In the genomic region with DNA sequence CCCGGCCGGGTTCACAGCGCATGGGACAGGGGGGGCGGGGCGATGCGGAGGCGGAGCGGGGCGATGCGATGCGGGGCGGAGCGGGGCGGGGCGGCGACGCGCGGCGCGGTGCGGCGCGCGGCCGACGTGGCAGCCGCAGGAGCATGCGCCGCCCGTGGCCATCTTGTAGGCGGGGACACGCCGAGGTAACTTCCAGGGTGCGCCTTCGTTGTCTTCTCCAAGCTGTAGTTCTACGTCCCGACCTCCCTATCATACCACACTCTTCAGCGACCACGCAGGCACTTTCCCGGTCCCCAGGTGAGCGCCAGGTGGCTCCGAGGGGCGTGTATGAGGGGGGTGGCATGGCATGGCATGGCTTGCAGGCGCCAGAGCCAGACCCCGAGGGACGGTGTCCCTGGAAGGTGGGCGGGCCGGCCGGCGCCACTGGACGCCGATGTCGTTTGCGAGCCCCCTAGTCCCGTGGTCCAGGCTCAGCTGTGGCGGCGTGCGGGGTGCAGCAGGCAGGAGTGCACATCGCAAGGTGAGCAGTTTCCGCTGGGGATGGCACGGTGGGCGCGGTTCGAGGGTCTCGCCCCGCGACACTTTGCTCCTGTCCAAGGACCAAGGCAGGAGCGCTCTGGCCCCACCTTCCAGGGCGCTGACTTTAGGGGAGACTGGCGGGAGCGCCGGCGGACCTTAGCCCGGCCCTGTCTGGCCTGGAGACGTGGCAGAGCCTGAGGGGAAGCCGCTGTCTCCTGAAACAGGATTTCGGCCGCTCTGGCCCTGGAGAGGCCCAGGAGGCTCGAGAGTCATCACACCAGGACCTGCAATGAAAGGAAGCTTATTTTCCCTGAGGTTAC, we compare ENCODE assay signal across 8 cellular contexts. TPM values are rescaled to one million over a fixed set of nuclear protein-coding genes. Genes with fewer than 3 reads are reported as not detected.
DNase-seq lines count a peak whose midpoint lies in the region; ATAC-seq and TF ChIP-seq lines count a peak whose summit lies in the region.

A gene (plus strand): TSS at position 161 of the 839 bp plus-strand sequence. CDS start 5,840 bp downstream, outside the sequence.

- H3K4me3 ChIP-seq in breast epithelium = peak within 1 kb of the TSS; percentile 91 to 99 (median 93)

- peaks cover 0 to 11% of the 10 kb centered on the region in 2 donors for H3K9me3 ChIP-seq in breast epithelium

- TF ChIP-seq CTCF in VCaP (conservative IDR thresholded peaks at IDR 0.05) = no peak
- TF ChIP-seq CTCF in breast epithelium (IDR thresholded peaks at IDR 0.05) = no peak

- intact Hi-C loops in breast epithelium (cut with DNase I; ENCODE audit: low total_unique reads) = no loop called here

- H3K27me3 ChIP-seq in breast epithelium = no peaks in the 10 kb centered on the region

- no peaks in the 10 kb centered on the region for H3K4me1 ChIP-seq in breast epithelium

- peak; percentile 52 for DNase-seq in 8988T
- DNase-seq in NCI-H2171 (lab: John Stamatoyannopoulos, UW) = peak; percentile 59
- DNase-seq in breast epithelium (ENCODE audit: low spot score in 2 of 2) = peak; percentile 68 to 69
- peak; percentile 91 for DNase-seq in iPS-NIHi7 (ENCODE audit: extremely low spot score)
- peak; percentile 57 for DNase-seq in smooth muscle cell of the brain vasculature (ENCODE audit: low read depth, low spot score)

- no peaks in the 10 kb centered on the region for H3K36me3 ChIP-seq in breast epithelium

- peak within 1 kb of the TSS; percentile 85 for H3K27ac ChIP-seq in VCaP
- H3K27ac ChIP-seq in breast epithelium = peak within 1 kb of the TSS; percentile 84 to 92

- TF ChIP-seq POLR2A in breast epithelium (IDR thresholded peaks at IDR 0.05) = no peak

- peak; percentile 91 for ATAC-seq in GM18519 (IDR thresholded peaks at IDR 0.05; ENCODE audit: low FRiP score, unreplicated experiment)
- peak; percentile 90 for ATAC-seq in HG03045 (IDR thresholded peaks at IDR 0.05; ENCODE audit: unreplicated experiment)

RNA-seq across cellular contexts. Expression of the gene that starts here (rescaled TPM):
- total RNA-seq in breast epithelium = 10 to 100 TPM; 37.8 to 59.1 (median 53.7) TPM

Comparison
In these comparisons a context has a peak if more than half of its experiments do, and no peak if none do; other contexts are left out.
1. Peak in every context shown above with its lines: DNase-seq, ATAC-seq, H3K4me3 ChIP-seq and H3K27ac ChIP-seq.